Comparison of ENCODE assay signal across 7 cellular contexts in genomic region chr2:9844581-9844980, GRCh38. TPM values are rescaled to one million over a fixed set of nuclear protein-coding genes. Genes with fewer than 3 reads are reported as not detected.
DNase-seq lines count a peak whose midpoint lies in the region; ATAC-seq and TF ChIP-seq lines count a peak whose summit lies in the region.

No MANE protein-coding gene starts in this region.

- H3K4me3 Mint-ChIP-seq in activated T-helper 2 cell treated with anti-CD3 and anti-CD28 coated beads, Interferon-gamma antibody, Interleukin-2, Interleukin-4, amounts not matched to agents 10 μg/mL and 5 μg/mL and 100 μg/mL, durations not matched to agents 14 hours and 24 hours and 36 hours (ENCODE audit: low read depth), result peak overlapping the region; percentile 88

- ATAC-seq in HG03175 (IDR thresholded peaks at IDR 0.05; ENCODE audit: unreplicated experiment), result peak; percentile 20
- no peak for ATAC-seq in right lobe of liver

- peak overlapping the region; percentile 89 for H3K27ac Mint-ChIP-seq in activated T-helper 2 cell treated with anti-CD3 and anti-CD28 coated beads, Interferon-gamma antibody, Interleukin-2, Interleukin-4, amounts not matched to agents 10 μg/mL and 5 μg/mL and 100 μg/mL, durations not matched to agents 14 hours and 24 hours and 36 hours

- no peak for TF ChIP-seq POLR2A in right lobe of liver (IDR thresholded peaks at IDR 0.05)
- TF ChIP-seq POLR2A in adrenal gland (IDR thresholded peaks at IDR 0.05), result no peak

- peaks cover 47% of the 10 kb centered on the region for H3K36me3 Mint-ChIP-seq in activated T-helper 2 cell treated with anti-CD3 and anti-CD28 coated beads, Interferon-gamma antibody, Interleukin-2, Interleukin-4, amounts not matched to agents 10 μg/mL and 5 μg/mL and 100 μg/mL, durations not matched to agents 14 hours and 24 hours and 36 hours (ENCODE audit: low read depth)

- no peaks in the 10 kb centered on the region for H3K27me3 Mint-ChIP-seq in activated T-helper 2 cell treated with anti-CD3 and anti-CD28 coated beads, Interferon-gamma antibody, Interleukin-2, Interleukin-4, amounts not matched to agents 10 μg/mL and 5 μg/mL and 100 μg/mL, durations not matched to agents 14 hours and 24 hours and 36 hours (ENCODE audit: low read depth)

- intact Hi-C loops in activated T-helper 2 cell treated with anti-CD3 and anti-CD28 coated beads, Interferon-gamma antibody, Interleukin-2, Interleukin-4, amounts not matched to agents 10 μg/mL and 5 μg/mL and 100 μg/mL, durations not matched to agents 14 hours and 24 hours and 36 hours (cut with micrococcal nuclease), result loop anchor here (1.0 to 10.0 kb wide), 8 partner anchors 14 to 1310 kb away; partner anchors contain the start of genes CPSF3, GRHL1, ITGB1BP1 and ODC1
- intact Hi-C loops in right lobe of liver (cut with DNase I), result no loop called here
- intact Hi-C loops in adrenal gland (cut with DNase I), result no loop called here

- H3K9me3 ChIP-seq in right lobe of liver (no peaks in the 10 kb centered on the region), adrenal gland (replicated peaks in 1 of 3) (no peaks in the 10 kb centered on the region)

- DNase-seq in GM12865 (ENCODE audit: low read depth) (peak; percentile 80), right lobe of liver (no peak), NCI-H2227 treated with DMSO at 0.1 percent for 48 hours (lab: John Stamatoyannopoulos, UW) (no peak), adrenal gland (no peak), NCI-H1048 (lab: John Stamatoyannopoulos, UW) (no peak)
- no peak for DNase-seq in activated T-helper 2 cell treated with anti-CD3 and anti-CD28 coated beads, Interferon-gamma antibody, Interleukin-2, Interleukin-4, amounts not matched to agents 10 μg/mL and 5 μg/mL and 100 μg/mL, durations not matched to agents 14 hours and 24 hours and 36 hours (ENCODE audit: low spot score)

- WGBS in right lobe of liver (ENCODE audit: insufficient coverage, low coverage, low lambda C conversion rate, missing lambda C conversion rate), result 55% methylated on average over 4 of the region's 4 CpGs
- 53 to 66% (median 62%) methylated on average over 4 of the region's 4 CpGs for WGBS in adrenal gland, 4 donors

- peaks cover 0 to 11% (median 0%) of the 10 kb centered on the region in 4 donors for H3K4me1 ChIP-seq in right lobe of liver
- peaks cover 0 to 46% of the 10 kb centered on the region in 2 donors for H3K4me1 ChIP-seq in adrenal gland (replicated peaks in 1 of 2)

- TF ChIP-seq CTCF in GM12865 (IDR thresholded peaks at IDR 0.05; ENCODE audit: insufficient read depth, low read depth, low read length, missing control alignments), result no peak
- no peak for TF ChIP-seq CTCF in right lobe of liver (IDR thresholded peaks at IDR 0.05)
- TF ChIP-seq CTCF in adrenal gland (IDR thresholded peaks at IDR 0.05), result no peak

- no peak overlapping the region for H3K27ac ChIP-seq in right lobe of liver
- H3K27ac ChIP-seq in adrenal gland, result no peak overlapping the region

- H3K27me3 ChIP-seq in right lobe of liver (no peaks in the 10 kb centered on the region), adrenal gland (no peaks in the 10 kb centered on the region)

- peaks cover 50% of the 10 kb centered on the region for H3K4me1 Mint-ChIP-seq in activated T-helper 2 cell treated with anti-CD3 and anti-CD28 coated beads, Interferon-gamma antibody, Interleukin-2, Interleukin-4, amounts not matched to agents 10 μg/mL and 5 μg/mL and 100 μg/mL, durations not matched to agents 14 hours and 24 hours and 36 hours (ENCODE audit: low read depth)

- H3K9me3 Mint-ChIP-seq in activated T-helper 2 cell treated with anti-CD3 and anti-CD28 coated beads, Interferon-gamma antibody, Interleukin-2, Interleukin-4, amounts not matched to agents 10 μg/mL and 5 μg/mL and 100 μg/mL, durations not matched to agents 14 hours and 24 hours and 36 hours, result no peaks in the 10 kb centered on the region

- H3K36me3 ChIP-seq in right lobe of liver (peaks cover 0 to 10% (median 1%) of the 10 kb centered on the region in 4 donors), adrenal gland (replicated peaks in 1 of 2) (peaks cover 0 to 14% of the 10 kb centered on the region in 2 donors)

- H3K4me3 ChIP-seq in GM12865 (ENCODE audit: low read depth, low read length) (peak overlapping the region; percentile 91), right lobe of liver (peak overlapping the region; percentile 79 to 85 (median 79)), adrenal gland (peak overlapping the region in 1 of 4 donors; percentile 74)

RNA-seq across cellular contexts. Expression of gene TAF1B, which starts 1.3 kb away (rescaled TPM):
- 29.3 and 32.4 TPM in 2 replicates for total RNA-seq in activated T-helper 2 cell treated with anti-CD3 and anti-CD28 coated beads, Interferon-gamma antibody, Interleukin-2, Interleukin-4, amounts not matched to agents 10 μg/mL and 5 μg/mL and 100 μg/mL, durations not matched to agents 14 hours and 24 hours and 36 hours
- 1 to 10 TPM; 4.8 to 8.1 (median 6.6) TPM for total RNA-seq in right lobe of liver
- 10 to 100 TPM in 7 of 8 donors, 1 to 10 TPM in 1; 9.2 to 18.9 (median 15.2) TPM for total RNA-seq in adrenal gland
- 10 to 100 TPM in 1 of 3 donors, 1 to 10 TPM in 2; 3.1 to 15.6 (median 3.8) TPM for polyA plus RNA-seq in adrenal gland
